22 cellular contexts compared by ENCODE assay signal in genomic region chr6:18897350-18897749, GRCh38.
"Had no signal": no experiment of that assay in that cellular context is flagged by ENCODE, and none has a peak within 500 bp of the region (broad histone marks: within the 10 kb centered on the region; RNA-seq: fewer than 3 reads in every experiment).

No MANE protein-coding gene starts in this region.

- DNase-seq: hypothalamus; islet precursor cell; left ventricle myocardium inferior; midbrain; mucosa of descending colon; naive thymus-derived CD4-positive, alpha-beta T cell; ovary; right lobe of liver; stimulated activated CD4-positive, alpha-beta T cell treated with anti-CD3 and anti-CD28 coated beads, Interleukin-1b, Interleukin-23, amount 100 ng/mL, for 48 hours; stimulated activated CD4-positive, alpha-beta T cell treated with anti-CD3 and anti-CD28 coated beads, Interleukin-2, amount 100 ng/mL, for 48 hours; stimulated activated CD4-positive, alpha-beta T cell treated with anti-CD3 and anti-CD28 coated beads, Interleukin-4, amount 100 ng/mL, for 4 hours; stimulated activated CD8-positive, alpha-beta memory T cell treated with anti-CD3 and anti-CD28 coated beads, Interleukin-4, amount 100 ng/mL, for 48 hours; stimulated activated naive CD4-positive, alpha-beta T cell treated with Interleukin-2 at 50 U/mL for 16 hours; stimulated activated naive CD8-positive, alpha-beta T cell treated with anti-CD3 and anti-CD28 coated beads, Interleukin-15, amount 100 ng/mL, for 72 hours; substantia nigra; uterus had no signal

- H3K27me3 ChIP-seq: ovary, right atrium auricular region, right lobe of liver, tibial nerve, uterus had no signal

- H3K4me3 ChIP-seq: left ventricle myocardium inferior, lung, mucosa of descending colon, ovary, right atrium auricular region, right lobe of liver, smooth muscle cell, tibial nerve, uterus had no signal

- H3K4me1 ChIP-seq: right lobe of liver, tibial nerve, uterus had no signal

- H3K9me3 ChIP-seq: left ventricle myocardium inferior, mucosa of descending colon, ovary, right atrium auricular region, right lobe of liver, tibial nerve, uterus had no signal

- H3K27ac ChIP-seq: left ventricle myocardium inferior, ovary, right atrium auricular region, right lobe of liver, tibial nerve, uterus had no signal

- ATAC-seq: mucosa of descending colon; naive thymus-derived CD4-positive, alpha-beta T cell; natural killer cell treated with Interleukin-12 subunit alpha and Interleukin-12 subunit beta and Interleukin-15 and Interleukin-18, amount 100 ng/mL, for 72 hours; right lobe of liver; stimulated activated memory B cell treated with anti-CD40 and anti-IgM and Interleukin-4, amounts not matched to agents 10 μg/mL and 1 μg/mL and 100 μg/mL, for 72 hours; stimulated activated naive CD8-positive, alpha-beta T cell treated with anti-CD3 and anti-CD28 coated beads, Interleukin-15, amount 100 ng/mL, for 72 hours had no signal

- H3K36me3 ChIP-seq: left ventricle myocardium inferior, ovary, right atrium auricular region, right lobe of liver, tibial nerve, uterus had no signal
